10 cellular contexts compared by ENCODE assay signal in genomic region chr14:95482967-95483842, GRCh38. TPM values are rescaled to one million over a fixed set of nuclear protein-coding genes. Genes with fewer than 3 reads are reported as not detected.
DNase-seq lines count a peak whose midpoint lies in the region; ATAC-seq, FAIRE-seq and TF ChIP-seq lines count a peak whose summit lies in the region.
"Had no signal": no experiment of that assay in that cellular context is flagged by ENCODE, and none has a peak within 500 bp of the region (broad histone marks: within the 10 kb centered on the region; RNA-seq: fewer than 3 reads in every experiment).

No MANE protein-coding gene starts in this region.

- H3K36me3 ChIP-seq in mucosa of descending colon (ENCODE audit: low read depth) = no peaks in the 10 kb centered on the region

- intact Hi-C loops in mucosa of descending colon (cut with DNase I, micrococcal nuclease) = no loop called here
- intact Hi-C loops in activated T-helper 2 cell treated with anti-CD3 and anti-CD28 coated beads, Interferon-gamma antibody, Interleukin-2, Interleukin-4, amounts not matched to agents 10 μg/mL and 5 μg/mL and 100 μg/mL, durations not matched to agents 14 hours and 24 hours and 36 hours (cut with micrococcal nuclease) = no loop called here

- TF ChIP-seq CTCF in mucosa of descending colon (IDR thresholded peaks at IDR 0.05) = no peak
- no peak for TF ChIP-seq CTCF in D721Med (IDR thresholded peaks at IDR 0.05; ENCODE audit: insufficient read depth, missing control alignments)

- peaks cover 27% of the 10 kb centered on the region for H3K4me1 ChIP-seq in mucosa of descending colon (ENCODE audit: low read depth)

- no peak for DNase-seq in activated naive CD8-positive, alpha-beta T cell treated with anti-CD3 and anti-CD28 coated beads for 36 hours
- DNase-seq in dermis microvascular lymphatic vessel endothelial cell (ENCODE audit: low read depth in 2 of 2) = peak; percentile 92 to 98
- peak; percentile 56 to 85 (median 71) for DNase-seq in mucosa of descending colon
- DNase-seq in D721Med (ENCODE audit: insufficient read length, low spot score) = no peak
- DNase-seq in activated T-helper 2 cell treated with anti-CD3 and anti-CD28 coated beads, Interferon-gamma antibody, Interleukin-2, Interleukin-4, amounts not matched to agents 10 μg/mL and 5 μg/mL and 100 μg/mL, durations not matched to agents 14 hours and 24 hours and 36 hours (ENCODE audit: low spot score) = no peak
- no peak for DNase-seq in COR-L47 (lab: John Stamatoyannopoulos, UW)
- no peak for DNase-seq in DMS153 (lab: John Stamatoyannopoulos, UW)

- peak; percentile 88 for ATAC-seq in mucosa of descending colon

- no peak for FAIRE-seq in D721Med (lab: Jason Lieb, UNC)

- no peaks in the 10 kb centered on the region for H3K36me3 Mint-ChIP-seq in activated naive CD8-positive, alpha-beta T cell
- H3K36me3 Mint-ChIP-seq in activated naive CD8-positive, alpha-beta T cell treated with anti-CD3 and anti-CD28 coated beads for 36 hours = peaks cover 14% of the 10 kb centered on the region
- peaks cover 24% of the 10 kb centered on the region for H3K36me3 Mint-ChIP-seq in activated T-helper 2 cell treated with anti-CD3 and anti-CD28 coated beads, Interferon-gamma antibody, Interleukin-2, Interleukin-4, amounts not matched to agents 10 μg/mL and 5 μg/mL and 100 μg/mL, durations not matched to agents 14 hours and 24 hours and 36 hours (ENCODE audit: low read depth)

- no peaks in the 10 kb centered on the region for H3K27me3 Mint-ChIP-seq in activated naive CD8-positive, alpha-beta T cell
- H3K27me3 Mint-ChIP-seq in activated naive CD8-positive, alpha-beta T cell treated with anti-CD3 and anti-CD28 coated beads for 36 hours = no peaks in the 10 kb centered on the region
- no peaks in the 10 kb centered on the region for H3K27me3 Mint-ChIP-seq in activated T-helper 2 cell treated with anti-CD3 and anti-CD28 coated beads, Interferon-gamma antibody, Interleukin-2, Interleukin-4, amounts not matched to agents 10 μg/mL and 5 μg/mL and 100 μg/mL, durations not matched to agents 14 hours and 24 hours and 36 hours (ENCODE audit: low read depth)

- H3K4me3 Mint-ChIP-seq in activated naive CD8-positive, alpha-beta T cell = no peak overlapping the region
- H3K4me3 Mint-ChIP-seq in activated naive CD8-positive, alpha-beta T cell treated with anti-CD3 and anti-CD28 coated beads for 36 hours = no peak overlapping the region
- H3K4me3 Mint-ChIP-seq in activated T-helper 2 cell treated with anti-CD3 and anti-CD28 coated beads, Interferon-gamma antibody, Interleukin-2, Interleukin-4, amounts not matched to agents 10 μg/mL and 5 μg/mL and 100 μg/mL, durations not matched to agents 14 hours and 24 hours and 36 hours (ENCODE audit: low read depth) = no peak overlapping the region
- H3K4me3 Mint-ChIP-seq: neural crest cell had no signal

- no peak overlapping the region for H3K4me3 ChIP-seq in mucosa of descending colon
- H3K4me3 ChIP-seq: SK-N-MC had no signal

- H3K9me3 ChIP-seq in mucosa of descending colon = no peaks in the 10 kb centered on the region

- peak overlapping the region; percentile 68 for H3K27ac Mint-ChIP-seq in activated naive CD8-positive, alpha-beta T cell
- H3K27ac Mint-ChIP-seq in activated naive CD8-positive, alpha-beta T cell treated with anti-CD3 and anti-CD28 coated beads for 36 hours = no peak overlapping the region
- H3K27ac Mint-ChIP-seq in activated T-helper 2 cell treated with anti-CD3 and anti-CD28 coated beads, Interferon-gamma antibody, Interleukin-2, Interleukin-4, amounts not matched to agents 10 μg/mL and 5 μg/mL and 100 μg/mL, durations not matched to agents 14 hours and 24 hours and 36 hours = no peak overlapping the region

- H3K9me3 Mint-ChIP-seq in activated naive CD8-positive, alpha-beta T cell (ENCODE audit: low read depth) = no peaks in the 10 kb centered on the region
- H3K9me3 Mint-ChIP-seq in activated naive CD8-positive, alpha-beta T cell treated with anti-CD3 and anti-CD28 coated beads for 36 hours = no peaks in the 10 kb centered on the region
- no peaks in the 10 kb centered on the region for H3K9me3 Mint-ChIP-seq in activated T-helper 2 cell treated with anti-CD3 and anti-CD28 coated beads, Interferon-gamma antibody, Interleukin-2, Interleukin-4, amounts not matched to agents 10 μg/mL and 5 μg/mL and 100 μg/mL, durations not matched to agents 14 hours and 24 hours and 36 hours
- H3K9me3 Mint-ChIP-seq: neural crest cell had no signal

- H3K4me1 Mint-ChIP-seq in activated naive CD8-positive, alpha-beta T cell (ENCODE audit: low read depth) = peaks cover 45% of the 10 kb centered on the region
- peaks cover 48% of the 10 kb centered on the region for H3K4me1 Mint-ChIP-seq in activated naive CD8-positive, alpha-beta T cell treated with anti-CD3 and anti-CD28 coated beads for 36 hours
- peaks cover 21% of the 10 kb centered on the region for H3K4me1 Mint-ChIP-seq in activated T-helper 2 cell treated with anti-CD3 and anti-CD28 coated beads, Interferon-gamma antibody, Interleukin-2, Interleukin-4, amounts not matched to agents 10 μg/mL and 5 μg/mL and 100 μg/mL, durations not matched to agents 14 hours and 24 hours and 36 hours (ENCODE audit: low read depth)

RNA-seq across cellular contexts. Expression of gene SYNE3, which starts 33.2 kb away (rescaled TPM):
- 10 to 100 TPM; 38.0 to 38.8 TPM for total RNA-seq in activated naive CD8-positive, alpha-beta T cell treated with anti-CD3 and anti-CD28 coated beads for 36 hours
- 9.7 and 17.1 TPM in 2 replicates for total RNA-seq in dermis microvascular lymphatic vessel endothelial cell
- total RNA-seq in mucosa of descending colon = 10 to 100 TPM; 13.8 to 16.4 (median 13.9) TPM
- 36.5 and 40.1 TPM in 2 replicates for total RNA-seq in activated T-helper 2 cell treated with anti-CD3 and anti-CD28 coated beads, Interferon-gamma antibody, Interleukin-2, Interleukin-4, amounts not matched to agents 10 μg/mL and 5 μg/mL and 100 μg/mL, durations not matched to agents 14 hours and 24 hours and 36 hours

RNA-seq across cellular contexts. Expression of gene GLRX5, which starts 51.6 kb away (rescaled TPM):
- 10 to 100 TPM; 57.9 to 60.7 TPM for total RNA-seq in activated naive CD8-positive, alpha-beta T cell treated with anti-CD3 and anti-CD28 coated beads for 36 hours
- total RNA-seq in dermis microvascular lymphatic vessel endothelial cell (31.6 and 41.7 TPM in 2 replicates), mucosa of descending colon (10 to 100 TPM; 43.9 to 45.8 (median 45.4) TPM)
- total RNA-seq in activated T-helper 2 cell treated with anti-CD3 and anti-CD28 coated beads, Interferon-gamma antibody, Interleukin-2, Interleukin-4, amounts not matched to agents 10 μg/mL and 5 μg/mL and 100 μg/mL, durations not matched to agents 14 hours and 24 hours and 36 hours = 32.4 and 39.4 TPM in 2 replicates

Comparison
In these comparisons a context has a peak if more than half of its experiments do, and no peak if none do; other contexts are left out.
1. DNase-seq: peak in dermis microvascular lymphatic vessel endothelial cell (2 of 2) and mucosa of descending colon (3 of 3); none in activated naive CD8-positive, alpha-beta T cell treated with anti-CD3 and anti-CD28 coated beads for 36 hours (single experiment), D721Med (single experiment), activated T-helper 2 cell treated with anti-CD3 and anti-CD28 coated beads, Interferon-gamma antibody, Interleukin-2, Interleukin-4, amounts not matched to agents 10 μg/mL and 5 μg/mL and 100 μg/mL, durations not matched to agents 14 hours and 24 hours and 36 hours (single experiment), COR-L47 (single experiment) and DMS153 (single experiment).